ENCODE assay signal across 8 cellular contexts in genomic region chr19:34676697-34677385, GRCh38. TPM values are rescaled to one million over a fixed set of nuclear protein-coding genes. Genes with fewer than 3 reads are reported as not detected.
A peak's percentile ranks its signal among the peaks of the same experiment; 100 is the strongest.
DNase-seq lines count a peak whose midpoint lies in the region; ATAC-seq, FAIRE-seq and TF ChIP-seq lines count a peak whose summit lies in the region.

Gene SCGB2B2 (minus strand): TSS chr19:34677159. CDS start chr19:34594563, 82,596 bp downstream.

- H3K4me3 ChIP-seq in bronchial epithelial cell (ENCODE audit: low read depth, low read length): peak within 1 kb of the TSS; percentile 86
- H3K4me3 ChIP-seq in keratinocyte (ENCODE audit: control insufficient read depth in 2 of 3, extremely low read depth in 1 of 3, insufficient read depth in 2 of 3, low read depth in 1 of 3, low read length in 3 of 3): peak within 1 kb of the TSS; percentile 85 to 89 (median 87)

- peaks cover 9% of the 10 kb centered on the region for H3K4me1 ChIP-seq in keratinocyte (ENCODE audit: control insufficient read depth, extremely low read depth, insufficient read depth, low read length)

- peaks cover 14% of the 10 kb centered on the region for H3K79me2 ChIP-seq in keratinocyte (ENCODE audit: control insufficient read depth, insufficient read depth, low read length)

- peaks cover 5% of the 10 kb centered on the region for H3K9me3 ChIP-seq in keratinocyte (ENCODE audit: control insufficient read depth, low read depth, low read length)

- ATAC-seq in HG02642 (IDR thresholded peaks at IDR 0.05; ENCODE audit: poor library complexity, unreplicated experiment) (peak; percentile 59), SK-N-SH treated with all-trans-retinoic acid at 6 μM for 48 hours (peak; percentile 88)

- peak within 1 kb of the TSS; percentile 93 for H3K4me2 ChIP-seq in keratinocyte (ENCODE audit: control insufficient read depth, extremely low read depth, insufficient read depth, low read depth, low read length)

- FAIRE-seq in bronchial epithelial cell (lab: Jason Lieb, UNC) (no peak), keratinocyte (lab: Jason Lieb, UNC) (no peak)

- H4K20me1 ChIP-seq in keratinocyte (ENCODE audit: control insufficient read depth, extremely low read depth, insufficient read depth, low read length): no peaks in the 10 kb centered on the region

- peak within 1 kb of the TSS; percentile 99 for H2AFZ ChIP-seq in keratinocyte (ENCODE audit: control insufficient read depth, low read length)

- TF ChIP-seq CTCF in bronchial epithelial cell (IDR thresholded peaks at IDR 0.05; ENCODE audit: insufficient read depth, low read length, severe bottlenecking) (peak; percentile 16), keratinocyte (optimal IDR thresholded peaks at IDR 0.05 in 1 of 3, IDR thresholded peaks at IDR 0.05 in 1 of 3, conservative IDR thresholded peaks at IDR 0.05 in 1 of 3; ENCODE audit: extremely low read depth in 1 of 3, insufficient read depth in 2 of 3, low read length in 3 of 3) (no peak)

- H3K9me1 ChIP-seq in keratinocyte (ENCODE audit: control insufficient read depth, extremely low read depth, insufficient read depth, low read length): no peaks in the 10 kb centered on the region

- dilution Hi-C loops in keratinocyte (cut with MboI; ENCODE audit: extremely low pct_ligation_motif_present, low sequenced_read_pairs): no loop called here

- H3K36me3 ChIP-seq in bronchial epithelial cell (ENCODE audit: control insufficient read depth, insufficient read depth, low read length): peaks cover 11% of the 10 kb centered on the region
- H3K36me3 ChIP-seq in keratinocyte (ENCODE audit: control insufficient read depth in 2 of 2, extremely low read depth in 1 of 2, insufficient read depth in 2 of 2, low read length in 2 of 2): peaks cover 5 to 18% of the 10 kb centered on the region in 2 experiments

- peak; percentile 86 for DNase-seq in activated CD8-positive, alpha-beta memory T cell treated with anti-CD3 and anti-CD28 coated beads for 24 hours
- DNase-seq in activated CD8-positive, alpha-beta memory T cell treated with anti-CD3 and anti-CD28 coated beads, Interleukin-2, amount 50 U/mL, for 48 hours: no peak
- DNase-seq in NCI-H1092 treated with DMSO at 0.1 percent for 48 hours (lab: John Stamatoyannopoulos, UW) (peak; percentile 93), bronchial epithelial cell (ENCODE audit: low read depth) (no peak), keratinocyte (ENCODE audit: low read depth, low spot score) (no peak)
- peak; percentile 60 for DNase-seq in stimulated activated CD8-positive, alpha-beta memory T cell treated with anti-CD3 and anti-CD28 coated beads, Interleukin-12 subunit alpha, Interleukin-12 subunit beta, amount 100 ng/mL, for 1 hour (ENCODE audit: low read depth)

- H3K27ac ChIP-seq in keratinocyte (ENCODE audit: control insufficient read depth, insufficient read depth, low read length): peak within 1 kb of the TSS; percentile 93

- H3K27me3 ChIP-seq in bronchial epithelial cell (ENCODE audit: control insufficient read depth, insufficient read depth, low read length) (no peaks in the 10 kb centered on the region), keratinocyte (ENCODE audit: control insufficient read depth, extremely low read depth, insufficient read depth, low read length) (no peaks in the 10 kb centered on the region)

- H3K9ac ChIP-seq in keratinocyte (ENCODE audit: control insufficient read depth, extremely low read depth, insufficient read depth, low read length): peak within 1 kb of the TSS; percentile 92

TF ChIP-seq in SK-N-SH treated with all-trans-retinoic acid at 6 μM for 48 hours, 23 proteins besides CTCF, POLR2A, EP300 and RAD21:
- TF ChIP-seq PATZ1 (CRISPR knock-in tag; IDR thresholded peaks at IDR 0.05; ENCODE audit: borderline replicate concordance) (no peak), ZFP3 (CRISPR knock-in tag; IDR thresholded peaks at IDR 0.05) (peak; percentile 44), ISL1 (CRISPR knock-in tag; IDR thresholded peaks at IDR 0.05) (peak; percentile 20; the same call in 1 of the 2 replicates), CREB5 (CRISPR knock-in tag; IDR thresholded peaks at IDR 0.05; ENCODE audit: low read depth) (no peak), SNAI2 (CRISPR knock-in tag; IDR thresholded peaks at IDR 0.05) (0 out of 2 replicates have a peak, but pooled peaks have one; percentile 62), ZFP30 (CRISPR knock-in tag; IDR thresholded peaks at IDR 0.05) (peak; percentile 38; the same call in 1 of the 2 replicates), POU6F1 (CRISPR knock-in tag; IDR thresholded peaks at IDR 0.05; ENCODE audit: borderline replicate concordance, low read depth) (peak; percentile 67; the same call in 1 of the 2 replicates), ZNF565 (CRISPR knock-in tag; conservative IDR thresholded peaks at IDR 0.05; ENCODE audit: low read depth) (no peak), CSRNP3 (CRISPR knock-in tag; IDR thresholded peaks at IDR 0.05) (peak; percentile 35; the same call in 1 of the 2 replicates)
TF ChIP-seq in SK-N-SH treated with all-trans-retinoic acid at 6 μM for 48 hours: peak in this region for 6.

RNA-seq across cellular contexts. Expression of gene SCGB2B2, which starts in this region (rescaled TPM):
- total RNA-seq in bronchial epithelial cell: under 0.01 TPM in 2 replicates
- 0.04 to 0.14 TPM (median 0.10 TPM) in 3 replicates for polyA plus RNA-seq in keratinocyte
- polyA plus RNA-seq in keratinocyte (2011; ENCODE audit: low read depth): not detected
- polyA plus RNA-seq in keratinocyte (2011; cell fraction: cytosol; rRNA removed): 0.03 TPM in 1 of 2 replicates, not detected in the other
- polyA plus RNA-seq in keratinocyte (2011; cell fraction: nucleus; rRNA removed): 0.64 and 0.84 TPM in 2 replicates
- not detected in 2 replicates for polyA plus RNA-seq in keratinocyte (2012; ENCODE audit: low replicate concordance)
- polyA minus RNA-seq in keratinocyte: 0.22 to 0.23 TPM in 2 of 3 replicates, not detected in the other
- not detected for polyA minus RNA-seq in keratinocyte (2011; cell fraction: cytosol; rRNA and poly(A)+ RNA removed)
- 0.42 and 1.6 TPM in 2 replicates for polyA minus RNA-seq in keratinocyte (2011; cell fraction: nucleus; rRNA and poly(A)+ RNA removed)

Comparison
In these comparisons a context has a peak if more than half of its experiments do, and no peak if none do; other contexts are left out.
1. DNase-seq: peak in activated CD8-positive, alpha-beta memory T cell treated with anti-CD3 and anti-CD28 coated beads for 24 hours (single experiment), NCI-H1092 treated with DMSO at 0.1 percent for 48 hours (single experiment) and stimulated activated CD8-positive, alpha-beta memory T cell treated with anti-CD3 and anti-CD28 coated beads, Interleukin-12 subunit alpha, Interleukin-12 subunit beta, amount 100 ng/mL, for 1 hour (single experiment); none in activated CD8-positive, alpha-beta memory T cell treated with anti-CD3 and anti-CD28 coated beads, Interleukin-2, amount 50 U/mL, for 48 hours (single experiment), bronchial epithelial cell (single experiment) and keratinocyte (single experiment).